Comparison of ENCODE assay signal across 1 cellular context in genomic region chr15:96322401-96323249, GRCh38.
TF ChIP-seq lines count a peak whose summit lies in the region.

No MANE protein-coding gene starts in this region.

TF ChIP-seq in GM12878, 131 proteins besides CTCF, POLR2A, EP300 and RAD21 (continued from another document):
- TF ChIP-seq KAT2A (conservative IDR thresholded peaks at IDR 0.05; ENCODE audit: control insufficient read depth, low read depth, low read length) (no peak), PRDM15 (CRISPR knock-in tag; IDR thresholded peaks at IDR 0.05) (no peak), HDGF (IDR thresholded peaks at IDR 0.05) (no peak), RB1 (IDR thresholded peaks at IDR 0.05; ENCODE audit: borderline replicate concordance) (no peak)
